In genomic region chr1:101613549-101613948, GRCh38 we compare ENCODE assay signal across 21 cellular contexts.
DNase-seq lines count a peak whose midpoint lies in the region; ATAC-seq and TF ChIP-seq lines count a peak whose summit lies in the region.
"Had no signal": no experiment of that assay in that cellular context is flagged by ENCODE, and none has a peak within 500 bp of the region (broad histone marks: within the 10 kb centered on the region; RNA-seq: fewer than 3 reads in every experiment).

No MANE protein-coding gene starts in this region.

- H4K91ac ChIP-seq in mesenchymal stem cell (ENCODE audit: low read length) = no peak overlapping the region

- H3K27me3 Mint-ChIP-seq in T-cell = peaks cover 0 to 3% of the 10 kb centered on the region in 2 donors

- H3K9me3 ChIP-seq in mesenchymal stem cell (ENCODE audit: control insufficient read depth, low read length) (peaks cover 17% of the 10 kb centered on the region), Peyer's patch (no peaks in the 10 kb centered on the region)

- ATAC-seq in T-cell (replicated peaks in 1 of 4) = no peak

- no peak overlapping the region for H4K8ac ChIP-seq in mesenchymal stem cell (ENCODE audit: low read length)

- H3K14ac ChIP-seq in mesenchymal stem cell (ENCODE audit: low read length in 2 of 2) = no peak overlapping the region

- no peak overlapping the region for H3K9ac ChIP-seq in mesenchymal stem cell (ENCODE audit: low read length)
- H3K9ac ChIP-seq: BLaER1 had no signal

- H3K4me3 Mint-ChIP-seq in T-cell = no peak overlapping the region
- H3K4me3 Mint-ChIP-seq: CD4-positive, alpha-beta memory T cell had no signal

- H3K4me2 ChIP-seq in mesenchymal stem cell (ENCODE audit: low read length, poor library complexity, severe bottlenecking) = no peak overlapping the region
- H3K4me2 ChIP-seq: BLaER1 had no signal

- H2AFZ ChIP-seq in mesenchymal stem cell (ENCODE audit: low read depth, low read length) = no peak overlapping the region

- POLR2A ChIA-PET in T-cell (lab: Charles Lee) = no interaction called here

- no peak overlapping the region for H3K4me3 ChIP-seq in epithelial cell of esophagus (ENCODE audit: low read length)
- no peak overlapping the region for H3K4me3 ChIP-seq in mesenchymal stem cell (ENCODE audit: insufficient read depth in 1 of 2, low read depth in 1 of 2, low read length in 2 of 2)
- no peak overlapping the region for H3K4me3 ChIP-seq in Peyer's patch
- H3K4me3 ChIP-seq: BLaER1 had no signal

- H2BK120ac ChIP-seq in mesenchymal stem cell (ENCODE audit: low read depth, low read length) = no peak overlapping the region

- H2AK5ac ChIP-seq in mesenchymal stem cell (ENCODE audit: low read length, severe bottlenecking) = no peak overlapping the region

- H3K4me1 ChIP-seq in mesenchymal stem cell (ENCODE audit: control insufficient read depth, insufficient read depth, low read depth, low read length) (no peaks in the 10 kb centered on the region), Peyer's patch (no peaks in the 10 kb centered on the region)
- H3K4me1 ChIP-seq: BLaER1 had no signal

- WGBS in mesenchymal stem cell = 80% methylated on average over 1 of the region's 1 CpG

- no peaks in the 10 kb centered on the region for H3K4me1 Mint-ChIP-seq in T-cell
- H3K4me1 Mint-ChIP-seq: CD4-positive, alpha-beta memory T cell had no signal

- no peak overlapping the region for H3K23ac ChIP-seq in mesenchymal stem cell (ENCODE audit: low read length in 2 of 2)

- no peak for TF ChIP-seq POLR2A in Peyer's patch (IDR thresholded peaks at IDR 0.05)

- H3K27ac ChIP-seq in mesenchymal stem cell (ENCODE audit: low read length, poor library complexity, severe bottlenecking) = no peak overlapping the region
- no peak overlapping the region for H3K27ac ChIP-seq in Peyer's patch
- H3K27ac ChIP-seq: BLaER1 had no signal

- no peak overlapping the region for H3K18ac ChIP-seq in mesenchymal stem cell (ENCODE audit: low read depth in 1 of 2, low read length in 2 of 2)

- H3K9me3 Mint-ChIP-seq in T-cell = peaks cover 5 to 15% (median 11%) of the 10 kb centered on the region in 3 donors

- no peak overlapping the region for H2BK5ac ChIP-seq in mesenchymal stem cell (ENCODE audit: low read depth, low read length, poor library complexity, severe bottlenecking)

- H3K27ac Mint-ChIP-seq in T-cell = no peak overlapping the region
- H3K27ac Mint-ChIP-seq: CD4-positive, alpha-beta memory T cell had no signal

- CTCF ChIA-PET in T-cell (lab: Charles Lee) = no interaction called here

- no peaks in the 10 kb centered on the region for H3K36me3 ChIP-seq in mesenchymal stem cell (ENCODE audit: control insufficient read depth in 1 of 2, insufficient read depth in 2 of 2, low read depth in 1 of 2, low read length in 2 of 2)
- no peaks in the 10 kb centered on the region for H3K36me3 ChIP-seq in Peyer's patch
- H3K36me3 ChIP-seq: BLaER1 had no signal

- no peak overlapping the region for H2BK15ac ChIP-seq in mesenchymal stem cell (ENCODE audit: low read depth, poor library complexity, severe bottlenecking)

- no peaks in the 10 kb centered on the region for H3K79me1 ChIP-seq in mesenchymal stem cell (replicated peaks; ENCODE audit: low read length, poor library complexity, severe bottlenecking)

- H3K36me3 Mint-ChIP-seq in T-cell = no peaks in the 10 kb centered on the region
- H3K36me3 Mint-ChIP-seq: CD4-positive, alpha-beta memory T cell had no signal

- H3K27me3 ChIP-seq in mesenchymal stem cell (ENCODE audit: control insufficient read depth in 1 of 2, insufficient read depth in 1 of 2, low read length in 2 of 2) (no peaks in the 10 kb centered on the region), Peyer's patch (no peaks in the 10 kb centered on the region)
- H3K27me3 ChIP-seq: BLaER1 had no signal

- no peak overlapping the region for H3K4ac ChIP-seq in mesenchymal stem cell (ENCODE audit: low read depth in 1 of 2, low read length in 2 of 2)

- in situ Hi-C loops in Caki2 (cut with HindIII; ENCODE audit: low pct_unique_long_range_greater_than_20kb, low sequenced_read_pairs) = no loop called here

- DNase-seq in Caki2 (ENCODE audit: low read depth) (peak; percentile 8), NCI-H226 (peak; percentile 6), epithelial cell of esophagus (ENCODE audit: low read depth) (peak; percentile 10), mesenchymal stem cell (peak; percentile 2), T-cell (no peak), Peyer's patch (no peak), T-helper 9 cell (no peak), AG20443 (ENCODE audit: low spot score) (no peak)
- DNase-seq: Calu3; CD4-positive, alpha-beta memory T cell; GOT3; KBM-7; NCI-H1105 treated with DMSO at 0.1 percent for 48 hours; NCI-H1694; NCI-H2227 treated with DMSO at 0.1 percent for 48 hours; NCI-H524; NCI-H82; OCI-M1; RPMI8226; SIG-M5 had no signal

- no peak overlapping the region for H2BK12ac ChIP-seq in mesenchymal stem cell (ENCODE audit: low read length in 2 of 2)

- no peak for TF ChIP-seq CTCF in epithelial cell of esophagus (IDR thresholded peaks at IDR 0.05; ENCODE audit: insufficient read depth, low read depth, low read length, missing control alignments)
- TF ChIP-seq CTCF in Peyer's patch (IDR thresholded peaks at IDR 0.05) = no peak

Comparison
In these comparisons a context has a peak if more than half of its experiments do, and no peak if none do; other contexts are left out.
1. DNase-seq: peak in Caki2 (single experiment), NCI-H226 (single experiment), epithelial cell of esophagus (single experiment) and mesenchymal stem cell (single experiment); none in T-cell (0 of 34), Peyer's patch (0 of 3), T-helper 9 cell (single experiment) and AG20443 (single experiment).